8 cellular contexts compared by ENCODE assay signal in the genomic region with DNA sequence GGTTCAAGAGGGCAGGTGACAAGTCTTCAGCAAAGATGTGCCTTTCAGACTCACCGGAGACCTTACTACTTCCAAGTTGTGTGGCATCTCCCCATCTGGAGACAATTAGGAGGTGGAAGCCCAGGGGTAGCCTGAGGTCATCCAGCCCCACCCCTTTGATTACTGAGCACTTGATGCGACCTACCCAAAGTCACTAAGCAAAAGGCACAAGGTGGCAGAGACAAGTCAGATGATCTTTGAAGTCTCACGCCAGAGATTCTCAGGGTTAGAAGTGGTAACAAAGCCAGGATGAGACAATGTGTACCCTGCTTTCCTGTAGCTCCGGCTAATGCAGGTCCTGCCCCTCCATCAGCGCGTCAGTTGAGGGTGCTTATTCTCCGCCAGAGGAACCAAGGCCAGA. TPM values are rescaled to one million over a fixed set of nuclear protein-coding genes. Genes with fewer than 3 reads are reported as not detected.
DNase-seq lines count a peak whose midpoint lies in the region; ATAC-seq and TF ChIP-seq lines count a peak whose summit lies in the region.

No MANE protein-coding gene starts in this region.

- H3K9me3 ChIP-seq in BLaER1 treated with 17β-estradiol and CSF1 and Interleukin-3, amounts not matched to agents 10 nM and 100 nM (replicated peaks in 1 of 11) = no peaks in the 10 kb centered on the region
- H3K9me3 ChIP-seq in HEK293 (ENCODE audit: control insufficient read depth, insufficient read depth, low read depth, low read length) = no peaks in the 10 kb centered on the region

- H3K27me3 Mint-ChIP-seq in naive B cell = no peaks in the 10 kb centered on the region

- peaks cover 0 to under 1% (median 0%) of the 10 kb centered on the region in 11 experiments; a peak in 2 of 22 replicates for H3K27me3 ChIP-seq in BLaER1 treated with 17β-estradiol and CSF1 and Interleukin-3, amounts not matched to agents 10 nM and 100 nM

- H3K9me3 Mint-ChIP-seq in naive B cell = no peaks in the 10 kb centered on the region

- no peak for DNase-seq in naive B cell
- no peak for DNase-seq in COLO829 (ENCODE audit: low spot score)

- peak overlapping the region in 8 of 11 experiments; percentile 92 to 99 (median 96); a peak in 15 of 22 replicates for H3K9ac ChIP-seq in BLaER1 treated with 17β-estradiol and CSF1 and Interleukin-3, amounts not matched to agents 10 nM and 100 nM

- peak overlapping the region in 6 of 10 experiments; percentile 86 to 100 (median 96); a peak in 5 of 20 replicates for H3K4me3 ChIP-seq in BLaER1 treated with 17β-estradiol and CSF1 and Interleukin-3, amounts not matched to agents 10 nM and 100 nM
- H3K4me3 ChIP-seq in HEK293 (ENCODE audit: low read depth, low read length) = no peak overlapping the region

- no peak for TF ChIP-seq CTCF in HEK293 (tag by site-specific recombination; IDR thresholded peaks at IDR 0.05)

- H3K27ac Mint-ChIP-seq in naive B cell = peak overlapping the region in 4 of 6 donors; percentile 93 to 98 (median 95)

- peaks cover 0 to 11% (median 0%) of the 10 kb centered on the region in 11 experiments; a peak in 6 of 22 replicates for H4K20me1 ChIP-seq in BLaER1 treated with 17β-estradiol and CSF1 and Interleukin-3, amounts not matched to agents 10 nM and 100 nM

- CTCF ChIA-PET in HEK293 (lab: Yijun Ruan, JAX) = interaction anchor here (0.7 to 1.3 kb wide), 2 partner anchors 196 to 215 kb away, joined by 3 read pairs; no protein-coding TSS in a partner anchor

- POLR2A ChIA-PET in HEK293 (lab: Yijun Ruan, JAX) = no interaction called here

- H3K27ac ChIP-seq in BLaER1 treated with 17β-estradiol and CSF1 and Interleukin-3, amounts not matched to agents 10 nM and 100 nM = peak overlapping the region in 7 of 11 experiments; percentile 16 to 96 (median 93); a peak in 9 of 22 replicates
- H3K27ac ChIP-seq in HEK293 (ENCODE audit: extremely low read depth, low read depth, low read length) = 0 out of 2 replicates have a peak overlapping the region, but pooled peaks have one; percentile 95
- peak overlapping the region; percentile 85 for H3K27ac ChIP-seq in angular gyrus (ENCODE audit: low read depth, low read length)

- peaks cover 0 to 20% (median 4%) of the 10 kb centered on the region in 11 experiments; a peak in 5 of 22 replicates for H3K36me3 ChIP-seq in BLaER1 treated with 17β-estradiol and CSF1 and Interleukin-3, amounts not matched to agents 10 nM and 100 nM
- H3K36me3 ChIP-seq in HEK293 (ENCODE audit: control insufficient read depth in 2 of 2, insufficient read depth in 1 of 2, low read length in 2 of 2) = no peaks in the 10 kb centered on the region; a peak in 1 of 3 replicates

- peak overlapping the region; percentile 81 to 98 (median 92) for H3K4me2 ChIP-seq in BLaER1 treated with 17β-estradiol and CSF1 and Interleukin-3, amounts not matched to agents 10 nM and 100 nM

- H3K36me3 Mint-ChIP-seq in naive B cell = peaks cover 0 to 7% of the 10 kb centered on the region in 2 donors

- peak overlapping the region in 7 of 8 donors; percentile 72 to 98 (median 96) for H3K4me3 Mint-ChIP-seq in naive B cell

- H3K4me1 Mint-ChIP-seq in naive B cell = peaks cover 31 to 70% (median 47%) of the 10 kb centered on the region in 3 donors

- ATAC-seq in naive B cell (ENCODE audit: low read depth in 2 of 2) (no peak), HG02885 (IDR thresholded peaks at IDR 0.05; ENCODE audit: poor library complexity, unreplicated experiment) (no peak), GM19467 (IDR thresholded peaks at IDR 0.05; ENCODE audit: unreplicated experiment) (no peak), HG03460 (IDR thresholded peaks at IDR 0.05; ENCODE audit: unreplicated experiment) (no peak)

- H3K4me1 ChIP-seq in BLaER1 treated with 17β-estradiol and CSF1 and Interleukin-3, amounts not matched to agents 10 nM and 100 nM = peaks cover 29 to 42% (median 38%) of the 10 kb centered on the region in 10 experiments
- H3K4me1 ChIP-seq in HEK293 (ENCODE audit: control insufficient read depth, insufficient read depth, low read length) = peaks cover 17% of the 10 kb centered on the region

TF ChIP-seq in HEK293, 187 proteins besides CTCF, POLR2A, EP300 and RAD21 (continues in another document):
- no peak for TF ChIP-seq ZNF10 (tag by site-specific recombination; IDR thresholded peaks at IDR 0.05)
- TF ChIP-seq, protein P1, sequence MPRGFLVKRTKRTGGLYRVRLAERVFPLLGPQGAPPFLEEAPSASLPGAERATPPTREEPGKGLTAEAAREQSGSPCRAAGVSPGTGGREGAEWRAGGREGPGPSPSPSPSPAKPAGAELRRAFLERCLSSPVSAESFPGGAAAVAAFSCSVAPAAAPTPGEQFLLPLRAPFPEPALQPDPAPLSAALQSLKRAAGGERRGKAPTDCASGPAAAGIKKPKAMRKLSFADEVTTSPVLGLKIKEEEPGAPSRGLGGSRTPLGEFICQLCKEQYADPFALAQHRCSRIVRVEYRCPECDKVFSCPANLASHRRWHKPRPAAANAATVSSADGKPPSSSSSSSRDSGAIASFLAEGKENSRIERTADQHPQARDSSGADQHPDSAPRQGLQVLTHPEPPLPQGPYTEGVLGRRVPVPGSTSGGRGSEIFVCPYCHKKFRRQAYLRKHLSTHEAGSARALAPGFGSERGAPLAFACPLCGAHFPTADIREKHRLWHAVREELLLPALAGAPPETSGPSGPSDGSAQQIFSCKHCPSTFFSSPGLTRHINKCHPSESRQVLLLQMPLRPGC (tag by site-specific recombination; IDR thresholded peaks at IDR 0.05) = no peak
- TF ChIP-seq SP7 (tag by site-specific recombination; IDR thresholded peaks at IDR 0.05) = peak; percentile 69
- TF ChIP-seq KLF8 (tag by site-specific recombination; IDR thresholded peaks at IDR 0.05) = no peak
- TF ChIP-seq FEZF1 (tag by site-specific recombination; IDR thresholded peaks at IDR 0.05) = no peak
- no peak for TF ChIP-seq ZNF830 (tag by site-specific recombination; IDR thresholded peaks at IDR 0.05; ENCODE audit: low read depth)
- no peak for TF ChIP-seq SCRT2 (tag by site-specific recombination; IDR thresholded peaks at IDR 0.05)
- TF ChIP-seq ZNF600 (tag by site-specific recombination; IDR thresholded peaks at IDR 0.05) = no peak
- TF ChIP-seq ZNF548 (tag by site-specific recombination; IDR thresholded peaks at IDR 0.05) = no peak
- no peak for TF ChIP-seq GLIS2 (tag by site-specific recombination; IDR thresholded peaks at IDR 0.05)
- TF ChIP-seq ZXDB (tag by site-specific recombination; IDR thresholded peaks at IDR 0.05) = 0 out of 2 replicates have a peak, but pooled peaks have one; percentile 14
- TF ChIP-seq KLF16 (tag by site-specific recombination; IDR thresholded peaks at IDR 0.05) = no peak
- peak; percentile 72 for TF ChIP-seq KLF1 (tag by site-specific recombination; IDR thresholded peaks at IDR 0.05)
- no peak for TF ChIP-seq ZBTB20 (tag by site-specific recombination; IDR thresholded peaks at IDR 0.05)
- TF ChIP-seq, protein P2, sequence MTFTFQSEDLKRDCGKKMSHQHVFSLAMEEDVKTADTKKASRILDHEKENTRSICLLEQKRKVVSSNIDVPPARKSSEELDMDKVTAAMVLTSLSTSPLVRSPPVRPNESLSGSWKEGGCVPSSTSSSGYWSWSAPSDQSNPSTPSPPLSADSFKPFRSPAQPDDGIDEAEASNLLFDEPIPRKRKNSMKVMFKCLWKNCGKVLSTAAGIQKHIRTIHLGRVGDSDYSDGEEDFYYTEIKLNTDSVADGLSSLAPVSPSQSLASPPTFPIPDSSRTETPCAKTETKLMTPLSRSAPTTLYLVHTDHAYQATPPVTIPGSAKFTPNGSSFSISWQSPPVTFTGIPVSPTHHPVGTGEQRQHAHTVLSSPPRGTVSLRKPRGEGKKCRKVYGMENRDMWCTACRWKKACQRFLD (tag by site-specific recombination; IDR thresholded peaks at IDR 0.05) = no peak
- TF ChIP-seq, protein P3, sequence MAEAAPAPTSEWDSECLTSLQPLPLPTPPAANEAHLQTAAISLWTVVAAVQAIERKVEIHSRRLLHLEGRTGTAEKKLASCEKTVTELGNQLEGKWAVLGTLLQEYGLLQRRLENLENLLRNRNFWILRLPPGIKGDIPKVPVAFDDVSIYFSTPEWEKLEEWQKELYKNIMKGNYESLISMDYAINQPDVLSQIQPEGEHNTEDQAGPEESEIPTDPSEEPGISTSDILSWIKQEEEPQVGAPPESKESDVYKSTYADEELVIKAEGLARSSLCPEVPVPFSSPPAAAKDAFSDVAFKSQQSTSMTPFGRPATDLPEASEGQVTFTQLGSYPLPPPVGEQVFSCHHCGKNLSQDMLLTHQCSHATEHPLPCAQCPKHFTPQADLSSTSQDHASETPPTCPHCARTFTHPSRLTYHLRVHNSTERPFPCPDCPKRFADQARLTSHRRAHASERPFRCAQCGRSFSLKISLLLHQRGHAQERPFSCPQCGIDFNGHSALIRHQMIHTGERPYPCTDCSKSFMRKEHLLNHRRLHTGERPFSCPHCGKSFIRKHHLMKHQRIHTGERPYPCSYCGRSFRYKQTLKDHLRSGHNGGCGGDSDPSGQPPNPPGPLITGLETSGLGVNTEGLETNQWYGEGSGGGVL (tag by site-specific recombination; IDR thresholded peaks at IDR 0.05) = no peak
- no peak for TF ChIP-seq ZNF521 (tag by site-specific recombination; IDR thresholded peaks at IDR 0.05)
- no peak for TF ChIP-seq ZNF2 (tag by site-specific recombination; IDR thresholded peaks at IDR 0.05)
- no peak for TF ChIP-seq PRDM1 (tag by site-specific recombination; IDR thresholded peaks at IDR 0.05)
- TF ChIP-seq, protein P4, sequence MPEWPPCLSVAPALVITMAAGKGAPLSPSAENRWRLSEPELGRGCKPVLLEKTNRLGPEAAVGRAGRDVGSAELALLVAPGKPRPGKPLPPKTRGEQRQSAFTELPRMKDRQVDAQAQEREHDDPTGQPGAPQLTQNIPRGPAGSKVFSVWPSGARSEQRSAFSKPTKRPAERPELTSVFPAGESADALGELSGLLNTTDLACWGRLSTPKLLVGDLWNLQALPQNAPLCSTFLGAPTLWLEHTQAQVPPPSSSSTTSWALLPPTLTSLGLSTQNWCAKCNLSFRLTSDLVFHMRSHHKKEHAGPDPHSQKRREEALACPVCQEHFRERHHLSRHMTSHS (tag by site-specific recombination; IDR thresholded peaks at IDR 0.05) = no peak
- no peak for TF ChIP-seq ZEB2 (tag by site-specific recombination; IDR thresholded peaks at IDR 0.05)
- TF ChIP-seq KLF9 (tag by site-specific recombination; IDR thresholded peaks at IDR 0.05; ENCODE audit: low read depth) = peak; percentile 48; the same call in 1 of the 2 replicates
- no peak for TF ChIP-seq ZBTB8A (tag by site-specific recombination; IDR thresholded peaks at IDR 0.05)

RNA-seq across cellular contexts. Expression of a gene that starts 1.4 kb away (rescaled TPM):
- 10 to 100 TPM; 47.8 to 77.5 (median 58.7) TPM for polyA plus RNA-seq in naive B cell (ENCODE audit: low read depth in 6 of 6)
